Comparison of ENCODE assay signal across 8 cellular contexts in the genomic region with DNA sequence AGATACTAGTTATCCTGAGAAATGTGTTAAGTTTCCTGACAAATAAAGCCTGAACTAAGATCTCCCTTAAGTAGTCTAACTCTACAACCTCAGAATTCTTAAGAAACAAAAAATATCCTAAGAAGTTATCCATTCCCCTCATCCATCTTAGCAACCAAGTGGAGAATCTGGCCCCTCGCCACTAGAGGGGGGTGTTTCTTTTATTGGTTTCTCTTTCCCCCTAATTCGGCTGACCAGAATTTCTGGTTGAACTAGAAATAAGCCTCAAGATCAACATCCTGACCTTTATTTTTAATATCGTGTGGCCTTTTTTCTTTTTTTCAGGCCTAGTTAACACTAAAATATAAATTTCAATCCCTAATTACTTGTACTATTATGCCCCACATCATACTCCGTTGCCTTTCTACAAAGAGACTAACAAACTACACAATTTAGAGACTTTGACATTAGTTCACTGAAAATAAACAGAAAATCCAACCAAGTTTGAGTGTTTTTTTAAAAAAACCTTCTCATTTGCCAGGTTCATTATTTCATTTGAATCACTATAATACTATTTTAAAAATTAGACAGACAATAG. TPM values are rescaled to one million over a fixed set of nuclear protein-coding genes. Genes with fewer than 3 reads are reported as not detected.
A peak's percentile ranks its signal among the peaks of the same experiment; 100 is the strongest.
DNase-seq lines count a peak whose midpoint lies in the region; ATAC-seq, FAIRE-seq and TF ChIP-seq lines count a peak whose summit lies in the region.

No MANE protein-coding gene starts in this region.

- H3K79me2 ChIP-seq in GM23248 (ENCODE audit: insufficient read depth) = peaks cover 20% of the 10 kb centered on the region

- H3K9ac ChIP-seq in GM23248 = no peak overlapping the region

- H3F3A ChIP-seq in GM23248 (ENCODE audit: insufficient read depth) = peaks cover 13% of the 10 kb centered on the region; the same call in 1 of the 2 replicates

- no peak overlapping the region for H3K4me2 ChIP-seq in GM23248 (ENCODE audit: unreplicated experiment)

- no peak overlapping the region; the same call in 1 of the 2 replicates for H2AFZ ChIP-seq in GM23248

- H3K9me3 ChIP-seq in GM23248 (ENCODE audit: low read depth) (no peaks in the 10 kb centered on the region), left lung (no peaks in the 10 kb centered on the region)

- H3K27me3 ChIP-seq in GM23248 (replicated peaks; ENCODE audit: insufficient read depth) (no peaks in the 10 kb centered on the region), left lung (no peaks in the 10 kb centered on the region)

- ATAC-seq in left lung (peak; percentile 86), HG03025 (IDR thresholded peaks at IDR 0.05; ENCODE audit: low FRiP score, unreplicated experiment) (no peak)

- TF ChIP-seq CTCF in left lung (IDR thresholded peaks at IDR 0.05) = peak; percentile 81 to 83

- FAIRE-seq in TTC549 (lab: Jason Lieb, UNC) = peak; percentile 65

- H3K27ac ChIP-seq in GM23248 (no peak overlapping the region), left lung (no peak overlapping the region)

- H3K4me3 ChIP-seq in GM23248 (no peak overlapping the region), left lung (no peak overlapping the region)

- in situ Hi-C loops in GM23248 (cut with MboI) = loop anchor here (10.0 kb wide), 1 partner anchor 533 kb away; no protein-coding TSS in a partner anchor

- H3K4me1 ChIP-seq in GM23248 (ENCODE audit: insufficient read depth) (peaks cover 16% of the 10 kb centered on the region; the same call in 1 of the 2 replicates), left lung (peaks cover 7 to 10% of the 10 kb centered on the region in 2 donors)

- no peaks in the 10 kb centered on the region for H3K9me2 ChIP-seq in GM23248 (ENCODE audit: insufficient read depth)

- 31 to 37% methylated on average over 4 of the region's 4 CpGs for WGBS in GM23248 (ENCODE audit: low coverage in 1 of 2, low lambda C conversion rate in 2 of 2, missing lambda C conversion rate in 2 of 2), 2 experiments

- DNase-seq in DMS53 treated with DMSO at 0.1 percent for 48 hours (lab: John Stamatoyannopoulos, UW; ENCODE audit: unreplicated experiment) (peak; percentile 44), GM23248 (peak; percentile 72), NCI-H1417 (lab: John Stamatoyannopoulos, UW) (peak; percentile 35 to 83 (median 60)), cerebellar cortex (ENCODE audit: low spot score) (peak; percentile 65), left lung (peak in 1 of 2 donors; percentile 47)
- peak; percentile 42 to 51 for DNase-seq in stimulated activated CD8-positive, alpha-beta memory T cell treated with anti-CD3 and anti-CD28 coated beads, Interleukin-4, amount 100 ng/mL, for 4 hours (ENCODE audit: low read depth in 2 of 2, low spot score in 1 of 2)

- H4K20me1 ChIP-seq in GM23248 (ENCODE audit: insufficient read depth) = no peaks in the 10 kb centered on the region

- intact Hi-C loops in left lung (cut with DNase I) = no loop called here

- H3K36me3 ChIP-seq in GM23248 (ENCODE audit: low read depth) (no peaks in the 10 kb centered on the region), left lung (no peaks in the 10 kb centered on the region)

RNA-seq across cellular contexts. Expression of a gene that starts 14.3 kb away (rescaled TPM):
- 1.4 and 1.8 TPM in 2 replicates for total RNA-seq in GM23248 (2014; rRNA removed; shearing (Covaris generic))
- polyA plus RNA-seq in GM23248 (2016; fragmentation: Nextera tagmentation; extraction: Ambion mirVana) = 0.56 and 1.0 TPM in 2 replicates
- total RNA-seq in left lung = 1 to 10 TPM; 4.9 to 6.2 TPM
